28 cellular contexts compared by ENCODE assay signal in genomic region chr2:180969124-180969523, GRCh38.
"Had no signal": no experiment of that assay in that cellular context is flagged by ENCODE, and none has a peak within 500 bp of the region (broad histone marks: within the 10 kb centered on the region; RNA-seq: fewer than 3 reads in every experiment).

No MANE protein-coding gene starts in this region.

- H3K9me3 ChIP-seq: adrenal gland, body of pancreas, colonic mucosa, esophagus squamous epithelium had no signal

- H3K27ac ChIP-seq: adrenal gland, body of pancreas, colonic mucosa, epithelial cell of prostate, esophagus squamous epithelium had no signal

- H3K4me1 ChIP-seq: adrenal gland, colonic mucosa, esophagus squamous epithelium had no signal

- DNase-seq: activated CD4-positive, alpha-beta memory T cell treated with anti-CD3 and anti-CD28 coated beads, Interleukin-2, amount 10 ng/mL, durations not matched to agents 7 days and 5 days; activated CD4-positive, alpha-beta T cell treated with anti-CD3 and anti-CD28 coated beads for 1 hour; activated CD4-positive, alpha-beta T cell treated with anti-CD3 and anti-CD28 coated beads for 4 hours; activated CD4-positive, alpha-beta T cell treated with anti-CD3 and anti-CD28 coated beads, Interleukin-2, amount 10 ng/mL, durations not matched to agents 7 days and 5 days; activated CD4-positive, alpha-beta T cell treated with anti-CD3 and anti-CD28 coated beads, Interleukin-2, amount 50 U/mL, for 4 hours; activated CD8-positive, alpha-beta memory T cell treated with anti-CD3 and anti-CD28 coated beads, Interleukin-2, amount 50 U/mL, for 48 hours; activated gamma-delta T cell treated with Interleukin-2 at 50 U/mL for 16 hours; activated naive CD4-positive, alpha-beta T cell treated with Interleukin-2 at 50 U/mL for 16 hours; activated naive CD8-positive, alpha-beta T cell treated with anti-CD3 and anti-CD28 coated beads for 36 hours; activated naive CD8-positive, alpha-beta T cell treated with anti-CD3 and anti-CD28 coated beads, Interleukin-2, amount 50 U/mL, for 24 hours; activated T-cell treated with anti-CD3 and anti-CD28 coated beads for 4 hours; activated T-cell treated with anti-CD3 and anti-CD28 coated beads, Interleukin-2, amount 50 U/mL, for 24 hours; activated T-cell treated with anti-CD3 and anti-CD28 coated beads, Interleukin-2, amount 50 U/mL, for 72 hours; adrenal gland; amygdala; aorta; body of pancreas; central memory CD4-positive, alpha-beta T cell; cerebellar nuclear complex; colonic mucosa; effector CD8-positive, alpha-beta T cell; esophagus squamous epithelium; foreskin fibroblast; head of caudate nucleus; hippocampal formation; T-helper 2 cell had no signal

- H3K4me3 ChIP-seq: adrenal gland, body of pancreas, colonic mucosa, esophagus squamous epithelium had no signal

- H3K36me3 ChIP-seq: adrenal gland, colonic mucosa, esophagus squamous epithelium had no signal

- H3K27me3 ChIP-seq: adrenal gland, colonic mucosa, esophagus squamous epithelium had no signal

- ATAC-seq: activated naive CD8-positive, alpha-beta T cell treated with anti-CD3 and anti-CD28 coated beads, Interleukin-2, amount 50 U/mL, for 24 hours; activated T-cell treated with anti-CD3 and anti-CD28 coated beads, Interleukin-2, amount 50 U/mL, for 72 hours; body of pancreas; WTC11 had no signal
